In the genomic region with DNA sequence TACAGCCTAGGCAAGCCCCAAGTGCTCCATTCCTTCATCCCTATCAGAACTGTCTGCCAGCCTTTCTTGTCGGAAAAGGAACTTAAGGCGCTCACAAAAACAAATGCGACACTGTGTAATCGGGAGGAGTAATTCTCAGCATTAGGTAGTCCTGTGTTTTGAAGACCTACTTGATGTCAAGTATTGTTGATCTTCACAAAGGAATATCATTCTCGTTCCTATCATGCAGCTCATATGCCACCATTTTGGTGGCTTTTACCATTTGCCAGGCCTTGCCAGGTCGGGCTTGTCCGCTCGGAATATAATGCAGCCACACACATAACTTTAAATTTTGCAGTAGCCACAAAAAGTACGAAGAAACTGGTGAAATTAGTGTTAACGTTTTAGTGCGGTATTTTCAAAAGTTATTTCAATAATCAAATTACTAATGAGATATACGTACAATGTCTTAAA, we compare ENCODE assay signal across 8 cellular contexts. TPM values are rescaled to one million over a fixed set of nuclear protein-coding genes. Genes with fewer than 3 reads are reported as not detected.
A peak's percentile ranks its signal among the peaks of the same experiment; 100 is the strongest.
DNase-seq lines count a peak whose midpoint lies in the region; ATAC-seq, FAIRE-seq and TF ChIP-seq lines count a peak whose summit lies in the region.

No MANE protein-coding gene starts in this region.

- intact Hi-C loops in A673 (cut with micrococcal nuclease; ENCODE audit: unreplicated experiment) (no loop called here), Panc1 (cut with micrococcal nuclease; ENCODE audit: unreplicated experiment) (loop anchor here (5.0 kb wide), 1 partner anchor 401 kb away; no protein-coding TSS in a partner anchor), posterior vena cava (cut with DNase I) (no loop called here)

- no TSS peak for BruUV-seq in A673 (replicated peaks; lab: Mats Ljungman, UMichigan)
- no TSS peak for BruUV-seq in Panc1 (replicated peaks; lab: Mats Ljungman, UMichigan)

- H3K36me3 Mint-ChIP-seq in osteocyte (ENCODE audit: unreplicated experiment) = no peaks in the 10 kb centered on the region

- POLR2A ChIA-PET in A673 (lab: Charles Lee; ENCODE audit: low non-redundant PET) (no interaction called here), Panc1 (lab: Charles Lee) (no interaction called here)

- no peaks in the 10 kb centered on the region for H3K27me3 Mint-ChIP-seq in osteocyte (ENCODE audit: unreplicated experiment)

- TF ChIP-seq POLR2A in GM12891 (IDR thresholded peaks at IDR 0.05; ENCODE audit: low read depth, low read length) = no peak

- H3K9me3 Mint-ChIP-seq in osteocyte (ENCODE audit: unreplicated experiment) = no peaks in the 10 kb centered on the region

- peak overlapping the region; percentile 99 for H3K4me3 Mint-ChIP-seq in osteocyte (ENCODE audit: unreplicated experiment)

- in situ Hi-C loops in Panc1 (cut with HindIII; ENCODE audit: low pct_unique_long_range_greater_than_20kb, low sequenced_read_pairs) = no loop called here

- H3K36me3 ChIP-seq in A673 (ENCODE audit: insufficient read depth, low read length, poor library complexity, severe bottlenecking) = peaks cover 6% of the 10 kb centered on the region
- H3K36me3 ChIP-seq in Panc1 (ENCODE audit: control insufficient read depth, insufficient read depth, low read length) = peaks cover 14% of the 10 kb centered on the region

- peaks cover 22% of the 10 kb centered on the region for H3K4me1 Mint-ChIP-seq in osteocyte (ENCODE audit: unreplicated experiment)

- H3K9me3 ChIP-seq in A673 (ENCODE audit: low read depth, low read length, poor library complexity, severe bottlenecking) (no peaks in the 10 kb centered on the region), Panc1 (ENCODE audit: control insufficient read depth, insufficient read depth, low read depth, low read length) (no peaks in the 10 kb centered on the region)

- H3K4me3 ChIP-seq in A673 (ENCODE audit: low read depth, low read length, poor library complexity, severe bottlenecking) = peak overlapping the region; percentile 92
- peak overlapping the region; percentile 92 for H3K4me3 ChIP-seq in GM12875 (ENCODE audit: low read depth, low read length)
- H3K4me3 ChIP-seq in Panc1 (ENCODE audit: low read depth in 2 of 2, low read length in 2 of 2) = peak overlapping the region; percentile 84 to 90

- no peak; the same call in 1 of the 2 replicates for ATAC-seq in Panc1

- H3K27me3 ChIP-seq in A673 (replicated peaks; ENCODE audit: insufficient read depth, low read depth, low read length, poor library complexity) = no peaks in the 10 kb centered on the region
- H3K27me3 ChIP-seq in Panc1 (ENCODE audit: control insufficient read depth, insufficient read depth, low read length) = no peaks in the 10 kb centered on the region

- peak overlapping the region; percentile 100 for H3K27ac Mint-ChIP-seq in osteocyte (ENCODE audit: unreplicated experiment)

- no peak for FAIRE-seq in GM12891 (lab: Jason Lieb, UNC)

- H3K27ac ChIP-seq in A673 (ENCODE audit: low read depth, low read length, poor library complexity, severe bottlenecking) (peak overlapping the region; percentile 99), Panc1 (ENCODE audit: low read length) (peak overlapping the region; percentile 92), epithelial cell of prostate (peak overlapping the region; percentile 98)

- H3K4me1 ChIP-seq in A673 (ENCODE audit: insufficient read depth, low read length, poor library complexity, severe bottlenecking) (peaks cover 10% of the 10 kb centered on the region), Panc1 (ENCODE audit: control insufficient read depth, insufficient read depth, low read length) (no peaks in the 10 kb centered on the region; the same call in 1 of the 2 replicates)

- DNase-seq in A673 (ENCODE audit: low spot score) (no peak), Panc1 (ENCODE audit: low read depth, low spot score) (no peak), epithelial cell of prostate (ENCODE audit: low read depth, low spot score) (no peak), osteocyte (ENCODE audit: extremely low spot score, unreplicated experiment) (no peak), GM12891 (ENCODE audit: insufficient read length, low spot score) (no peak), posterior vena cava (ENCODE audit: low spot score) (no peak), islet precursor cell (no peak)

- TF ChIP-seq CTCF in A673 (conservative IDR thresholded peaks at IDR 0.05; ENCODE audit: low read depth, low read length) (no peak), GM12875 (IDR thresholded peaks at IDR 0.05; ENCODE audit: borderline replicate concordance, insufficient read depth, low read depth, low read length) (no peak), Panc1 (IDR thresholded peaks at IDR 0.05) (no peak), osteocyte (IDR thresholded peaks at IDR 0.05) (no peak)

- CTCF ChIA-PET in A673 (lab: Charles Lee) (no interaction called here), Panc1 (lab: Charles Lee) (no interaction called here)

TF ChIP-seq in GM12891, 5 proteins besides CTCF, POLR2A, EP300 and RAD21:
- TF ChIP-seq PAX5 (IDR thresholded peaks at IDR 0.05; ENCODE audit: insufficient read depth, low read length, severe bottlenecking) = no peak
- TF ChIP-seq TAF1 (IDR thresholded peaks at IDR 0.05; ENCODE audit: low read depth, low read length) = no peak
- TF ChIP-seq POLR2AphosphoS5 (IDR thresholded peaks at IDR 0.05; ENCODE audit: low read depth, low read length) = no peak
- no peak for TF ChIP-seq SPI1 (IDR thresholded peaks at IDR 0.05; ENCODE audit: low read depth, low read length)
- TF ChIP-seq POU2F2 (IDR thresholded peaks at IDR 0.05; ENCODE audit: low read depth, low read length) = no peak

RNA-seq across cellular contexts. Expression of a gene that starts 0.9 kb away (rescaled TPM):
- total RNA-seq in A673 (2021) (95.0 and 101 TPM in 2 replicates), Panc1 (2021; ENCODE audit: unreplicated experiment) (54.8 TPM), osteocyte (65.9 and 68.1 TPM in 2 replicates), posterior vena cava (10 to 100 TPM; 60.2 to 62.9 TPM)
- 29.0 TPM for polyA plus RNA-seq in Panc1 (2012; ENCODE audit: insufficient read length)
- polyA plus RNA-seq in GM12891 (2012; ENCODE audit: low read depth, missing spikeins) = 52.4 TPM
